In the genomic region with DNA sequence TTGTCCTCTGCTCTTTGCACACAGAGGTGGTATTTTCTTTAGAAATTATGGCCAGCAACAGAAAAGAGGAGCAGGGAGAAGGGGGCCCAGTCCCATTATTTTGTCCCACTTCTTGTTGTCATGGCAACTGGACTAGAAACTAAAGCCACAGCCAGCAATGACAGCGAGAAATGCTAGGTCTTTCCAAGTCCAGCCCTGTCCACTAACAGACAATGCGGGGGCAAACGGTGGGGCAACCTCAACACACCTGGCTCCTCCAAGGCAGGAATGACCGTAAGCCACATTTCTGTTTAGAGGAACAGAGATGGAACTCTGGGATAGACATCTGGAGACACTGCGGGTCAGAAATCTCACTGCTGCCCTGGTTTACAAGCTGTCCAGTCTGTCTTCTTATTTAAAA, we compare ENCODE assay signal across 16 cellular contexts.
"Had no signal": no experiment of that assay in that cellular context is flagged by ENCODE, and none has a peak within 500 bp of the region (broad histone marks: within the 10 kb centered on the region; RNA-seq: fewer than 3 reads in every experiment).

No MANE protein-coding gene starts in this region.

- H3K4me1 ChIP-seq: adrenal gland, stomach had no signal

- H3K27me3 Mint-ChIP-seq: activated CD4-positive, alpha-beta T cell treated with anti-CD3 and anti-CD28 coated beads, Interleukin-2, amount 10 ng/mL, durations not matched to agents 24 days and 14 days had no signal

- DNase-seq: activated CD4-positive, alpha-beta T cell treated with anti-CD3 and anti-CD28 coated beads, Interleukin-2, amount 10 ng/mL, durations not matched to agents 24 days and 14 days; activated naive CD4-positive, alpha-beta T cell treated with anti-CD3 and anti-CD28 coated beads, Interleukin-2, amount 50 U/mL, for 16 hours; adrenal gland; cortex of kidney; effector memory CD4-positive, alpha-beta T cell; left ventricle myocardium superior; mesendoderm; retina; stimulated activated CD4-positive, alpha-beta T cell treated with anti-CD3 and anti-CD28 coated beads, Interleukin-4, amount 100 ng/mL, for 4 hours; stomach; T1000; thyroid gland had no signal

- H3K27ac ChIP-seq: adrenal gland, hepatocyte, stomach, thyroid gland, VCaP had no signal

- H3K9me3 Mint-ChIP-seq: activated CD4-positive, alpha-beta T cell treated with anti-CD3 and anti-CD28 coated beads, Interleukin-2, amount 10 ng/mL, durations not matched to agents 24 days and 14 days; activated T-helper 2 cell treated with anti-CD3 and anti-CD28 coated beads, Interferon-gamma antibody, Interleukin-2, Interleukin-4, amounts not matched to agents 10 μg/mL and 5 μg/mL and 100 μg/mL, durations not matched to agents 14 hours and 24 hours and 36 hours had no signal

- H3K4me3 Mint-ChIP-seq: activated CD4-positive, alpha-beta T cell treated with anti-CD3 and anti-CD28 coated beads, Interleukin-2, amount 10 ng/mL, durations not matched to agents 24 days and 14 days had no signal

- H3K4me3 ChIP-seq: adrenal gland, gastroesophageal sphincter, hepatocyte, stomach, thyroid gland had no signal

- H3K27ac Mint-ChIP-seq: activated T-helper 2 cell treated with anti-CD3 and anti-CD28 coated beads, Interferon-gamma antibody, Interleukin-2, Interleukin-4, amounts not matched to agents 10 μg/mL and 5 μg/mL and 100 μg/mL, durations not matched to agents 14 hours and 24 hours and 36 hours had no signal

- H2AFZ ChIP-seq: hepatocyte had no signal

- H3K9me3 ChIP-seq: adrenal gland, gastroesophageal sphincter, stomach, thyroid gland had no signal

- H3K36me3 ChIP-seq: adrenal gland had no signal

- H3K4me2 ChIP-seq: hepatocyte had no signal

- H3K79me2 ChIP-seq: hepatocyte had no signal

- H3K27me3 ChIP-seq: adrenal gland, gastroesophageal sphincter, hepatocyte, stomach, thyroid gland had no signal

- ATAC-seq: gastroesophageal sphincter, left ventricle myocardium superior had no signal
